ENCODE assay signal across 1 cellular context in genomic region chr6:143176090-143177021, GRCh38.
TF ChIP-seq lines count a peak whose summit lies in the region.

No MANE protein-coding gene starts in this region.

TF ChIP-seq in WTC11, 78 proteins besides CTCF, POLR2A, EP300 and RAD21 (continued from another document):
- no peak for TF ChIP-seq ARID4B (CRISPR knock-in tag; IDR thresholded peaks at IDR 0.05; ENCODE audit: borderline replicate concordance)
- no peak for TF ChIP-seq HMGXB4 (CRISPR knock-in tag; IDR thresholded peaks at IDR 0.05)
- TF ChIP-seq SOX15 (CRISPR knock-in tag; IDR thresholded peaks at IDR 0.05) = no peak
- no peak for TF ChIP-seq SP1 (CRISPR knock-in tag; conservative IDR thresholded peaks at IDR 0.05)
- TF ChIP-seq ZNF232 (CRISPR knock-in tag; IDR thresholded peaks at IDR 0.05) = no peak
TF ChIP-seq in WTC11: peak in this region for 0.
